Comparison of ENCODE assay signal across 1 cellular context in the genomic region with DNA sequence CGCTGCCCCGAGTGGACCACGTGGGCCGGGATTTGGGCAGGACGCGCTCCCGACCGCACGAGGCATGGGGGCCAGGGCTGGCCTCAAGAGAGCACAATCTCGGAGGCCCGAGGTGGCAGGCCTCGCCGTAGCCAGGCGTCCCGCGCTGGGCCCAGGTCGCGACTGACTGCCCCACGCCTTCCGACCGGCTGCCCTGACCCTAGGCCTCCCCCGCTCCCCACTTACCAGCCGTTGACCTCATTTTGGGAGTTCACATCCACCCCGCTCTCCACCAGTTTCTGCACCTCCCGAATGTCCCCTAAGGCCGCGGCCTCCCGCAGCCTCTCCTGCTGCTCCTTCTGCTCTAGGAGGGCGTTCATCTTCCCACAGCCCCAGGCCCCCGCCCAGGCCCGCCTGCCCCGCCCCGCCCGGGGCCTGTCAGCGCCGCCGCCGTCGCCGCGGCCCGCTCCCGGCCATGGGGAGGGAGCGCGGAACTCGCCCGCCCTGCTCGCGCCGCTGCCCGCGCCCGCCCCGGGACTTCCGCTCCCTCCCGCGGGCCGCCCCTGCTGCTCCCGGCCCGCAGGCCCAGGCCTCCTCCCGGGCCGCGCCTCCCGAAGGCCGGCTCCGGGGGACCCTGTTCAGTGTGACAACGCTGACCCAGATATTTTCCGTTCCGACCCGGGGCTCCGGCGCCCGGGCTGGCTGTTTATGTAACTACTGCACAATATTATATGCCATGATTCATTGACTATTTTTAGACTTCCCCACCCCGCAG.
TF ChIP-seq lines count a peak whose summit lies in the region.

A gene with protein sequence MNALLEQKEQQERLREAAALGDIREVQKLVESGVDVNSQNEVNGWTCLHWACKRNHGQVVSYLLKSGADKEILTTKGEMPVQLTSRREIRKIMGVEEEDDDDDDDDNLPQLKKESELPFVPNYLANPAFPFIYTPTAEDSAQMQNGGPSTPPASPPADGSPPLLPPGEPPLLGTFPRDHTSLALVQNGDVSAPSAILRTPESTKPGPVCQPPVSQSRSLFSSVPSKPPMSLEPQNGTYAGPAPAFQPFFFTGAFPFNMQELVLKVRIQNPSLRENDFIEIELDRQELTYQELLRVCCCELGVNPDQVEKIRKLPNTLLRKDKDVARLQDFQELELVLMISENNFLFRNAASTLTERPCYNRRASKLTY (minus strand): TSS at position 619 of the 754 bp plus-strand sequence. CDS start 260 bp downstream, at position 359.

TF ChIP-seq in HepG2, 621 proteins besides CTCF, POLR2A, EP300 and RAD21 (continued from another document and continues in another):
- TF ChIP-seq, protein P1, sequence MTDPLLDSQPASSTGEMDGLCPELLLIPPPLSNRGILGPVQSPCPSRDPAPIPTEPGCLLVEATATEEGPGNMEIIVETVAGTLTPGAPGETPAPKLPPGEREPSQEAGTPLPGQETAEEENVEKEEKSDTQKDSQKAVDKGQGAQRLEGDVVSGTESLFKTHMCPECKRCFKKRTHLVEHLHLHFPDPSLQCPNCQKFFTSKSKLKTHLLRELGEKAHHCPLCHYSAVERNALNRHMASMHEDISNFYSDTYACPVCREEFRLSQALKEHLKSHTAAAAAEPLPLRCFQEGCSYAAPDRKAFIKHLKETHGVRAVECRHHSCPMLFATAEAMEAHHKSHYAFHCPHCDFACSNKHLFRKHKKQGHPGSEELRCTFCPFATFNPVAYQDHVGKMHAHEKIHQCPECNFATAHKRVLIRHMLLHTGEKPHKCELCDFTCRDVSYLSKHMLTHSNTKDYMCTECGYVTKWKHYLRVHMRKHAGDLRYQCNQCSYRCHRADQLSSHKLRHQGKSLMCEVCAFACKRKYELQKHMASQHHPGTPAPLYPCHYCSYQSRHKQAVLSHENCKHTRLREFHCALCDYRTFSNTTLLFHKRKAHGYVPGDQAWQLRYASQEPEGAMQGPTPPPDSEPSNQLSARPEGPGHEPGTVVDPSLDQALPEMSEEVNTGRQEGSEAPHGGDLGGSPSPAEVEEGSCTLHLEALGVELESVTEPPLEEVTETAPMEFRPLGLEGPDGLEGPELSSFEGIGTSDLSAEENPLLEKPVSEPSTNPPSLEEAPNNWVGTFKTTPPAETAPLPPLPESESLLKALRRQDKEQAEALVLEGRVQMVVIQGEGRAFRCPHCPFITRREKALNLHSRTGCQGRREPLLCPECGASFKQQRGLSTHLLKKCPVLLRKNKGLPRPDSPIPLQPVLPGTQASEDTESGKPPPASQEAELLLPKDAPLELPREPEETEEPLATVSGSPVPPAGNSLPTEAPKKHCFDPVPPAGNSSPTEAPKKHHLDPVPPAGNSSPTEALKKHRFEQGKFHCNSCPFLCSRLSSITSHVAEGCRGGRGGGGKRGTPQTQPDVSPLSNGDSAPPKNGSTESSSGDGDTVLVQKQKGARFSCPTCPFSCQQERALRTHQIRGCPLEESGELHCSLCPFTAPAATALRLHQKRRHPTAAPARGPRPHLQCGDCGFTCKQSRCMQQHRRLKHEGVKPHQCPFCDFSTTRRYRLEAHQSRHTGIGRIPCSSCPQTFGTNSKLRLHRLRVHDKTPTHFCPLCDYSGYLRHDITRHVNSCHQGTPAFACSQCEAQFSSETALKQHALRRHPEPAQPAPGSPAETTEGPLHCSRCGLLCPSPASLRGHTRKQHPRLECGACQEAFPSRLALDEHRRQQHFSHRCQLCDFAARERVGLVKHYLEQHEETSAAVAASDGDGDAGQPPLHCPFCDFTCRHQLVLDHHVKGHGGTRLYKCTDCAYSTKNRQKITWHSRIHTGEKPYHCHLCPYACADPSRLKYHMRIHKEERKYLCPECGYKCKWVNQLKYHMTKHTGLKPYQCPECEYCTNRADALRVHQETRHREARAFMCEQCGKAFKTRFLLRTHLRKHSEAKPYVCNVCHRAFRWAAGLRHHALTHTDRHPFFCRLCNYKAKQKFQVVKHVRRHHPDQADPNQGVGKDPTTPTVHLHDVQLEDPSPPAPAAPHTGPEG (CRISPR knock-in tag; IDR thresholded peaks at IDR 0.05), result peak; percentile 81
- TF ChIP-seq, protein P2, sequence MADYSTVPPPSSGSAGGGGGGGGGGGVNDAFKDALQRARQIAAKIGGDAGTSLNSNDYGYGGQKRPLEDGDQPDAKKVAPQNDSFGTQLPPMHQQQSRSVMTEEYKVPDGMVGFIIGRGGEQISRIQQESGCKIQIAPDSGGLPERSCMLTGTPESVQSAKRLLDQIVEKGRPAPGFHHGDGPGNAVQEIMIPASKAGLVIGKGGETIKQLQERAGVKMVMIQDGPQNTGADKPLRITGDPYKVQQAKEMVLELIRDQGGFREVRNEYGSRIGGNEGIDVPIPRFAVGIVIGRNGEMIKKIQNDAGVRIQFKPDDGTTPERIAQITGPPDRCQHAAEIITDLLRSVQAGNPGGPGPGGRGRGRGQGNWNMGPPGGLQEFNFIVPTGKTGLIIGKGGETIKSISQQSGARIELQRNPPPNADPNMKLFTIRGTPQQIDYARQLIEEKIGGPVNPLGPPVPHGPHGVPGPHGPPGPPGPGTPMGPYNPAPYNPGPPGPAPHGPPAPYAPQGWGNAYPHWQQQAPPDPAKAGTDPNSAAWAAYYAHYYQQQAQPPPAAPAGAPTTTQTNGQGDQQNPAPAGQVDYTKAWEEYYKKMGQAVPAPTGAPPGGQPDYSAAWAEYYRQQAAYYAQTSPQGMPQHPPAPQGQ (CRISPR knock-in tag; IDR thresholded peaks at IDR 0.05; ENCODE audit: borderline replicate concordance), result no peak
- TF ChIP-seq, protein P3, sequence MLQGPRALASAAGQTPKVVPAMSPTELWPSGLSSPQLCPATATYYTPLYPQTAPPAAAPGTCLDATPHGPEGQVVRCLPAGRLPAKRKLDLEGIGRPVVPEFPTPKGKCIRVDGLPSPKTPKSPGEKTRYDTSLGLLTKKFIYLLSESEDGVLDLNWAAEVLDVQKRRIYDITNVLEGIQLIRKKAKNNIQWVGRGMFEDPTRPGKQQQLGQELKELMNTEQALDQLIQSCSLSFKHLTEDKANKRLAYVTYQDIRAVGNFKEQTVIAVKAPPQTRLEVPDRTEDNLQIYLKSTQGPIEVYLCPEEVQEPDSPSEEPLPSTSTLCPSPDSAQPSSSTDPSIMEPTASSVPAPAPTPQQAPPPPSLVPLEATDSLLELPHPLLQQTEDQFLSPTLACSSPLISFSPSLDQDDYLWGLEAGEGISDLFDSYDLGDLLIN (CRISPR knock-in tag; IDR thresholded peaks at IDR 0.05; ENCODE audit: borderline replicate concordance), result no peak
- TF ChIP-seq, protein P4, sequence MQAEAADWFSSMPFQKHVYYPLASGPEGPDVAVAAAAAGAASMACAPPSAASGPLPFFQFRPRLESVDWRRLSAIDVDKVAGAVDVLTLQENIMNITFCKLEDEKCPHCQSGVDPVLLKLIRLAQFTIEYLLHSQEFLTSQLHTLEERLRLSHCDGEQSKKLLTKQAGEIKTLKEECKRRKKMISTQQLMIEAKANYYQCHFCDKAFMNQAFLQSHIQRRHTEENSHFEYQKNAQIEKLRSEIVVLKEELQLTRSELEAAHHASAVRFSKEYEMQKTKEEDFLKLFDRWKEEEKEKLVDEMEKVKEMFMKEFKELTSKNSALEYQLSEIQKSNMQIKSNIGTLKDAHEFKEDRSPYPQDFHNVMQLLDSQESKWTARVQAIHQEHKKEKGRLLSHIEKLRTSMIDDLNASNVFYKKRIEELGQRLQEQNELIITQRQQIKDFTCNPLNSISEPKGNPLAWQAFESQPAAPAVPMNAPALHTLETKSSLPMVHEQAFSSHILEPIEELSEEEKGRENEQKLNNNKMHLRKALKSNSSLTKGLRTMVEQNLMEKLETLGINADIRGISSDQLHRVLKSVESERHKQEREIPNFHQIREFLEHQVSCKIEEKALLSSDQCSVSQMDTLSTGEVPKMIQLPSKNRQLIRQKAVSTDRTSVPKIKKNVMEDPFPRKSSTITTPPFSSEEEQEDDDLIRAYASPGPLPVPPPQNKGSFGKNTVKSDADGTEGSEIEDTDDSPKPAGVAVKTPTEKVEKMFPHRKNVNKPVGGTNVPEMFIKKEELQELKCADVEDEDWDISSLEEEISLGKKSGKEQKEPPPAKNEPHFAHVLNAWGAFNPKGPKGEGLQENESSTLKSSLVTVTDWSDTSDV (CRISPR knock-in tag; IDR thresholded peaks at IDR 0.05), result peak; percentile 79; the same call in 1 of the 2 replicates
- TF ChIP-seq, protein P5, sequence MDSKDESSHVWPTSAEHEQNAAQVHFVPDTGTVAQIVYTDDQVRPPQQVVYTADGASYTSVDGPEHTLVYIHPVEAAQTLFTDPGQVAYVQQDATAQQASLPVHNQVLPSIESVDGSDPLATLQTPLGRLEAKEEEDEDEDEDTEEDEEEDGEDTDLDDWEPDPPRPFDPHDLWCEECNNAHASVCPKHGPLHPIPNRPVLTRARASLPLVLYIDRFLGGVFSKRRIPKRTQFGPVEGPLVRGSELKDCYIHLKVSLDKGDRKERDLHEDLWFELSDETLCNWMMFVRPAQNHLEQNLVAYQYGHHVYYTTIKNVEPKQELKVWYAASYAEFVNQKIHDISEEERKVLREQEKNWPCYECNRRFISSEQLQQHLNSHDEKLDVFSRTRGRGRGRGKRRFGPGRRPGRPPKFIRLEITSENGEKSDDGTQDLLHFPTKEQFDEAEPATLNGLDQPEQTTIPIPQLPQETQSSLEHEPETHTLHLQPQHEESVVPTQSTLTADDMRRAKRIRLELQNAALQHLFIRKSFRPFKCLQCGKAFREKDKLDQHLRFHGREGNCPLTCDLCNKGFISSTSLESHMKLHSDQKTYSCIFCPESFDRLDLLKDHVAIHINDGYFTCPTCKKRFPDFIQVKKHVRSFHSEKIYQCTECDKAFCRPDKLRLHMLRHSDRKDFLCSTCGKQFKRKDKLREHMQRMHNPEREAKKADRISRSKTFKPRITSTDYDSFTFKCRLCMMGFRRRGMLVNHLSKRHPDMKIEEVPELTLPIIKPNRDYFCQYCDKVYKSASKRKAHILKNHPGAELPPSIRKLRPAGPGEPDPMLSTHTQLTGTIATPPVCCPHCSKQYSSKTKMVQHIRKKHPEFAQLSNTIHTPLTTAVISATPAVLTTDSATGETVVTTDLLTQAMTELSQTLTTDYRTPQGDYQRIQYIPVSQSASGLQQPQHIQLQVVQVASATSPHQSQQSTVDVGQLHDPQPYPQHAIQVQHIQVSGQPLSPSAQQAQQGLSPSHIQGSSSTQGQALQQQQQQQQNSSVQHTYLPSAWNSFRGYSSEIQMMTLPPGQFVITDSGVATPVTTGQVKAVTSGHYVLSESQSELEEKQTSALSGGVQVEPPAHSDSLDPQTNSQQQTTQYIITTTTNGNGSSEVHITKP (CRISPR knock-in tag; IDR thresholded peaks at IDR 0.05; ENCODE audit: low read depth), result peak; percentile 77; the same call in 1 of the 2 replicates
- no peak for TF ChIP-seq RFX1 (IDR thresholded peaks at IDR 0.05)
- no peak for TF ChIP-seq IKZF1 (IDR thresholded peaks at IDR 0.05)
- no peak; the same call in 1 of the 2 replicates for TF ChIP-seq NCOR1 (IDR thresholded peaks at IDR 0.05; ENCODE audit: borderline replicate concordance, low read length)
- TF ChIP-seq, protein P6, sequence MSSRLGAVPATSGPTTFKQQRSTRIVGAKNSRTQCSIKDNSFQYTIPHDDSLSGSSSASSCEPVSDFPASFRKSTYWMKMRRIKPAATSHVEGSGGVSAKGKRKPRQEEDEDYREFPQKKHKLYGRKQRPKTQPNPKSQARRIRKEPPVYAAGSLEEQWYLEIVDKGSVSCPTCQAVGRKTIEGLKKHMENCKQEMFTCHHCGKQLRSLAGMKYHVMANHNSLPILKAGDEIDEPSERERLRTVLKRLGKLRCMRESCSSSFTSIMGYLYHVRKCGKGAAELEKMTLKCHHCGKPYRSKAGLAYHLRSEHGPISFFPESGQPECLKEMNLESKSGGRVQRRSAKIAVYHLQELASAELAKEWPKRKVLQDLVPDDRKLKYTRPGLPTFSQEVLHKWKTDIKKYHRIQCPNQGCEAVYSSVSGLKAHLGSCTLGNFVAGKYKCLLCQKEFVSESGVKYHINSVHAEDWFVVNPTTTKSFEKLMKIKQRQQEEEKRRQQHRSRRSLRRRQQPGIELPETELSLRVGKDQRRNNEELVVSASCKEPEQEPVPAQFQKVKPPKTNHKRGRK (CRISPR knock-in tag; IDR thresholded peaks at IDR 0.05), result no peak
- peak; percentile 90 for TF ChIP-seq YY1 (IDR thresholded peaks at IDR 0.05; ENCODE audit: insufficient read depth, insufficient replicate concordance, low read depth, low read length)
- peak; percentile 91; the same call in 1 of the 2 replicates for TF ChIP-seq KDM5B (CRISPR knock-in tag; IDR thresholded peaks at IDR 0.05; ENCODE audit: borderline replicate concordance)
- TF ChIP-seq, protein P7, sequence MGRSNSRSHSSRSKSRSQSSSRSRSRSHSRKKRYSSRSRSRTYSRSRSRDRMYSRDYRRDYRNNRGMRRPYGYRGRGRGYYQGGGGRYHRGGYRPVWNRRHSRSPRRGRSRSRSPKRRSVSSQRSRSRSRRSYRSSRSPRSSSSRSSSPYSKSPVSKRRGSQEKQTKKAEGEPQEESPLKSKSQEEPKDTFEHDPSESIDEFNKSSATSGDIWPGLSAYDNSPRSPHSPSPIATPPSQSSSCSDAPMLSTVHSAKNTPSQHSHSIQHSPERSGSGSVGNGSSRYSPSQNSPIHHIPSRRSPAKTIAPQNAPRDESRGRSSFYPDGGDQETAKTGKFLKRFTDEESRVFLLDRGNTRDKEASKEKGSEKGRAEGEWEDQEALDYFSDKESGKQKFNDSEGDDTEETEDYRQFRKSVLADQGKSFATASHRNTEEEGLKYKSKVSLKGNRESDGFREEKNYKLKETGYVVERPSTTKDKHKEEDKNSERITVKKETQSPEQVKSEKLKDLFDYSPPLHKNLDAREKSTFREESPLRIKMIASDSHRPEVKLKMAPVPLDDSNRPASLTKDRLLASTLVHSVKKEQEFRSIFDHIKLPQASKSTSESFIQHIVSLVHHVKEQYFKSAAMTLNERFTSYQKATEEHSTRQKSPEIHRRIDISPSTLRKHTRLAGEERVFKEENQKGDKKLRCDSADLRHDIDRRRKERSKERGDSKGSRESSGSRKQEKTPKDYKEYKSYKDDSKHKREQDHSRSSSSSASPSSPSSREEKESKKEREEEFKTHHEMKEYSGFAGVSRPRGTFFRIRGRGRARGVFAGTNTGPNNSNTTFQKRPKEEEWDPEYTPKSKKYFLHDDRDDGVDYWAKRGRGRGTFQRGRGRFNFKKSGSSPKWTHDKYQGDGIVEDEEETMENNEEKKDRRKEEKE (IDR thresholded peaks at IDR 0.05), result no peak
- 0 out of 2 replicates have a peak, but pooled peaks have one; percentile 50 for TF ChIP-seq RBAK (CRISPR knock-in tag; IDR thresholded peaks at IDR 0.05)
- TF ChIP-seq, protein P8, sequence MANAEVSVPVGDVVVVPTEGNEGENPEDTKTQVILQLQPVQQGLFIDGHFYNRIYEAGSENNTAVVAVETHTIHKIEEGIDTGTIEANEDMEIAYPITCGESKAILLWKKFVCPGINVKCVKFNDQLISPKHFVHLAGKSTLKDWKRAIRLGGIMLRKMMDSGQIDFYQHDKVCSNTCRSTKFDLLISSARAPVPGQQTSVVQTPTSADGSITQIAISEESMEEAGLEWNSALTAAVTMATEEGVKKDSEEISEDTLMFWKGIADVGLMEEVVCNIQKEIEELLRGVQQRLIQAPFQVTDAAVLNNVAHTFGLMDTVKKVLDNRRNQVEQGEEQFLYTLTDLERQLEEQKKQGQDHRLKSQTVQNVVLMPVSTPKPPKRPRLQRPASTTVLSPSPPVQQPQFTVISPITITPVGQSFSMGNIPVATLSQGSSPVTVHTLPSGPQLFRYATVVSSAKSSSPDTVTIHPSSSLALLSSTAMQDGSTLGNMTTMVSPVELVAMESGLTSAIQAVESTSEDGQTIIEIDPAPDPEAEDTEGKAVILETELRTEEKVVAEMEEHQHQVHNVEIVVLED (CRISPR knock-in tag; IDR thresholded peaks at IDR 0.05; ENCODE audit: borderline replicate concordance), result peak; percentile 46; the same call in 1 of the 2 replicates
- peak; percentile 79; the same call in 1 of the 2 replicates for TF ChIP-seq CC2D1A (CRISPR knock-in tag; IDR thresholded peaks at IDR 0.05)
- TF ChIP-seq, protein P9, sequence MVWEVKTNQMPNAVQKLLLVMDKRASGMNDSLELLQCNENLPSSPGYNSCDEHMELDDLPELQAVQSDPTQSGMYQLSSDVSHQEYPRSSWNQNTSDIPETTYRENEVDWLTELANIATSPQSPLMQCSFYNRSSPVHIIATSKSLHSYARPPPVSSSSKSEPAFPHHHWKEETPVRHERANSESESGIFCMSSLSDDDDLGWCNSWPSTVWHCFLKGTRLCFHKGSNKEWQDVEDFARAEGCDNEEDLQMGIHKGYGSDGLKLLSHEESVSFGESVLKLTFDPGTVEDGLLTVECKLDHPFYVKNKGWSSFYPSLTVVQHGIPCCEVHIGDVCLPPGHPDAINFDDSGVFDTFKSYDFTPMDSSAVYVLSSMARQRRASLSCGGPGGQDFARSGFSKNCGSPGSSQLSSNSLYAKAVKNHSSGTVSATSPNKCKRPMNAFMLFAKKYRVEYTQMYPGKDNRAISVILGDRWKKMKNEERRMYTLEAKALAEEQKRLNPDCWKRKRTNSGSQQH (CRISPR knock-in tag; IDR thresholded peaks at IDR 0.05; ENCODE audit: low read depth), result peak; percentile 79; the same call in 1 of the 2 replicates
